Comparison of ENCODE assay signal across 8 cellular contexts in the genomic region with DNA sequence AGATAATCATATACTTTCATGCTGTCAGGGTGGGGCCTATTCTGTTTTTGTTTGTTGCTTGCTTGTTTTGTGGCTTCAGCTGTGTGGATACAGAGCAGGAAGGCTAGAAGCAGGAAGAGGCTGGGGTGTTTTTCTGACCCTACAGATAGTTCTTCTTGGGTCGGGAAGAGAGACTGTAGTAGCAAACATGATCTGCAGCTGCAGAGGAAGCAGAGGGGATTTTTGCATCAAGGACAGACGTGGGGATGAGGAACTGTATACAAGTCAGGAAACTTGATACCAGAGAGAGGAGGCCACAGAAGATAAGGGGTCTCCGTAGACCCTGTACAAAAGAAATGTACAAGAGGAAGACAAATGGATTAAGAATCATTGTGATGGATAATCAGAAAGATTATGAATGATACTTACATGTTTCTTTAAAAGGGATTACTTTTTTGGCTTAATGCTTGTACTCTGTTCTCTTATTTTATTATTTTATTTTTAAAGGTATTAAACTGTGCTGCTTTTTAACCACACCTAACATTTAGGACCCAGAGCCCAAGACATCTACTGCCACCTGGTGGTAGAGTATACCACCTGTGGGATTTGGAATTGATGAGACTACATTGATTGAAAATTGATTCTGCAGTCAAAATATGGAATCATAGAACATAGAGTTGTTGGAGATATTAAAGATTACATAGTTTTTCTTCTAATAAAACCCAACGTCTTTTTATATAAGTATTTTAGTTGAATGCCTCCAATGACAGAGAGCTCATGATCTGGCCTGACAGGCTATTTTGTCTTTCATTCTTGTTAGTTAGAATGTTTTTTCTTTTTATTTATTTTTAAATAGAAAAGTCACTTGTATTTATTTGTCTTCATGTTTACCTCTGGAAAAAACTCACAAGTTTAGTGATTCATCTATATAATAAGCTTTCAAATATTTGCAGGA. TPM values are rescaled to one million over a fixed set of nuclear protein-coding genes. Genes with fewer than 3 reads are reported as not detected.
DNase-seq lines count a peak whose midpoint lies in the region; ATAC-seq and TF ChIP-seq lines count a peak whose summit lies in the region.

No MANE protein-coding gene starts in this region.

- no peak overlapping the region for H3K4me2 ChIP-seq in hepatocyte

- H3K36me3 ChIP-seq in hepatocyte (replicated peaks; ENCODE audit: insufficient read depth, low read depth) (no peaks in the 10 kb centered on the region), tibial nerve (no peaks in the 10 kb centered on the region)

- H3K4me3 ChIP-seq in hepatocyte (no peak overlapping the region), tibial nerve (no peak overlapping the region)

- TF ChIP-seq EP300 in tibial nerve (IDR thresholded peaks at IDR 0.05): no peak

- ATAC-seq in GM21528 (IDR thresholded peaks at IDR 0.05; ENCODE audit: low FRiP score, unreplicated experiment): no peak

- H3K9me2 ChIP-seq in hepatocyte (replicated peaks; ENCODE audit: insufficient read depth): no peaks in the 10 kb centered on the region

- no peaks in the 10 kb centered on the region for H3K36me3 Mint-ChIP-seq in activated naive CD8-positive, alpha-beta T cell treated with anti-CD3 and anti-CD28 coated beads for 36 hours

- 31% methylated on average over 4 of the region's 4 CpGs for WGBS in hepatocyte (ENCODE audit: low lambda C conversion rate, missing lambda C conversion rate)
- WGBS in tibial nerve, 2 donors: 41 to 48% methylated on average over 4 of the region's 4 CpGs

- DNase-seq in EH (ENCODE audit: low read depth): peak; percentile 50
- peak; percentile 24 to 73 (median 53) for DNase-seq in NCI-H1417 (lab: John Stamatoyannopoulos, UW)
- DNase-seq in activated naive CD8-positive, alpha-beta T cell treated with anti-CD3 and anti-CD28 coated beads for 36 hours: peak; percentile 4
- peak; percentile 51 for DNase-seq in hepatocyte (ENCODE audit: low spot score)
- DNase-seq in tibial nerve (ENCODE audit: low spot score in 2 of 2): peak in 1 of 2 donors; percentile 45
- no peak for DNase-seq in ecto neural progenitor cell (ENCODE audit: low spot score)

- H3K9me3 Mint-ChIP-seq in activated naive CD8-positive, alpha-beta T cell treated with anti-CD3 and anti-CD28 coated beads for 36 hours: no peaks in the 10 kb centered on the region

- H3K27ac Mint-ChIP-seq in activated naive CD8-positive, alpha-beta T cell treated with anti-CD3 and anti-CD28 coated beads for 36 hours: no peak overlapping the region

- no peaks in the 10 kb centered on the region for H4K20me1 ChIP-seq in hepatocyte (ENCODE audit: insufficient read depth, poor library complexity, severe bottlenecking)

- no peak overlapping the region for H2AFZ ChIP-seq in hepatocyte

- H3K4me3 Mint-ChIP-seq in activated naive CD8-positive, alpha-beta T cell treated with anti-CD3 and anti-CD28 coated beads for 36 hours: no peak overlapping the region

- no peaks in the 10 kb centered on the region for H3K9me3 ChIP-seq in hepatocyte (ENCODE audit: low read depth)
- no peaks in the 10 kb centered on the region for H3K9me3 ChIP-seq in tibial nerve

- peaks cover 3% of the 10 kb centered on the region for H3K27me3 ChIP-seq in hepatocyte
- H3K27me3 ChIP-seq in tibial nerve: no peaks in the 10 kb centered on the region

- no peak for TF ChIP-seq POLR2A in tibial nerve (IDR thresholded peaks at IDR 0.05)

- TF ChIP-seq CTCF in 22Rv1 (IDR thresholded peaks at IDR 0.05) (peak; percentile 84), hepatocyte (IDR thresholded peaks at IDR 0.05; ENCODE audit: poor library complexity) (peak; percentile 76), tibial nerve (IDR thresholded peaks at IDR 0.05) (peak in 4 of 5 experiments; percentile 55 to 62 (median 56))

- no peaks in the 10 kb centered on the region for H3K79me2 ChIP-seq in hepatocyte

- H3K4me1 Mint-ChIP-seq in activated naive CD8-positive, alpha-beta T cell treated with anti-CD3 and anti-CD28 coated beads for 36 hours: no peaks in the 10 kb centered on the region

- no peak overlapping the region for H3K27ac ChIP-seq in 22Rv1
- no peak overlapping the region for H3K27ac ChIP-seq in hepatocyte
- no peak overlapping the region for H3K27ac ChIP-seq in tibial nerve

- peaks cover 4% of the 10 kb centered on the region for H3K4me1 ChIP-seq in hepatocyte (ENCODE audit: insufficient read depth)
- peaks cover 0 to 14% (median 2%) of the 10 kb centered on the region in 4 donors for H3K4me1 ChIP-seq in tibial nerve

- peaks cover 6% of the 10 kb centered on the region for H3K27me3 Mint-ChIP-seq in activated naive CD8-positive, alpha-beta T cell treated with anti-CD3 and anti-CD28 coated beads for 36 hours

RNA-seq across cellular contexts. Expression of gene KALRN, which starts 46.1 kb away (rescaled TPM):
- 1 to 10 TPM; 5.9 to 6.9 TPM for total RNA-seq in activated naive CD8-positive, alpha-beta T cell treated with anti-CD3 and anti-CD28 coated beads for 36 hours
- total RNA-seq in hepatocyte (29.3 and 42.2 TPM in 2 replicates), tibial nerve (10 to 100 TPM; 19.2 to 97.7 (median 49.4) TPM)
- polyA plus RNA-seq in hepatocyte: 22.9 and 26.0 TPM in 2 replicates
